24 cellular contexts compared by ENCODE assay signal in genomic region chr3:82222401-82222800, GRCh38.
DNase-seq lines count a peak whose midpoint lies in the region; ATAC-seq, FAIRE-seq and TF ChIP-seq lines count a peak whose summit lies in the region.
"Had no signal": no experiment of that assay in that cellular context is flagged by ENCODE, and none has a peak within 500 bp of the region (broad histone marks: within the 10 kb centered on the region; RNA-seq: fewer than 3 reads in every experiment).

No MANE protein-coding gene starts in this region.

- H3K27ac ChIP-seq in HepG2 (ENCODE audit: extremely low read length, insufficient read depth, low read length) (no peak overlapping the region), right lobe of liver (no peak overlapping the region), pancreas (no peak overlapping the region)
- H3K27ac ChIP-seq: BLaER1 had no signal

- BruUV-seq in HepG2 (replicated peaks; lab: Mats Ljungman, UMichigan): no TSS peak

- TF ChIP-seq CTCF in HepG2 (CRISPR knock-in tag; IDR thresholded peaks at IDR 0.05) (no peak), right lobe of liver (IDR thresholded peaks at IDR 0.05) (no peak), LNCaP clone FGC (IDR thresholded peaks at IDR 0.05; ENCODE audit: control insufficient read depth, extremely low read depth, insufficient read depth) (no peak), pancreas (IDR thresholded peaks at IDR 0.05) (no peak)

- CTCF ChIA-PET in HepG2 (lab: Yijun Ruan, JAX; ENCODE audit: low intra/inter-chr PET ratio, low total read pairs): no interaction called here

- POLR2A ChIA-PET in HepG2 (lab: Yijun Ruan, JAX): no interaction called here

- H2AFZ ChIP-seq in HepG2 (ENCODE audit: low read length): no peak overlapping the region

- no peak for FAIRE-seq in HepG2 (lab: Jason Lieb, UNC)
- FAIRE-seq in pancreas (lab: Jason Lieb, UNC): no peak
- FAIRE-seq: GM12878, GM12892, GM18507 had no signal

- H3K9me3 ChIP-seq in HepG2 (ENCODE audit: low read length): peaks cover 26% of the 10 kb centered on the region; the same call in 1 of the 2 replicates
- no peaks in the 10 kb centered on the region for H3K9me3 ChIP-seq in right lobe of liver
- H3K9me3 ChIP-seq in pancreas: no peaks in the 10 kb centered on the region
- H3K9me3 ChIP-seq: BE2C had no signal

- H3K79me2 ChIP-seq in HepG2 (ENCODE audit: insufficient read depth, low read length): no peaks in the 10 kb centered on the region

- no peak overlapping the region for H3K9ac ChIP-seq in HepG2 (ENCODE audit: insufficient read depth, low read depth, low read length)
- H3K9ac ChIP-seq: BLaER1 had no signal

- TF ChIP-seq EP300 in HepG2 (IDR thresholded peaks at IDR 0.05; ENCODE audit: low read depth in 2 of 2, low read length in 2 of 2) (no peak), HepG2 (CRISPR knock-in tag; IDR thresholded peaks at IDR 0.05; ENCODE audit: borderline replicate concordance) (no peak)

- no peak for DNase-seq in HepG2 (ENCODE audit: low spot score)
- DNase-seq in right lobe of liver: no peak
- peak; percentile 23 for DNase-seq in LNCaP clone FGC (ENCODE audit: low read depth)
- no peak for DNase-seq in pancreas
- no peak for DNase-seq in midbrain (lab: John Stamatoyannopoulos, UW)
- DNase-seq: 8988T; ACHN; BE2C; C1 segment of cervical spinal cord; CD4-positive, alpha-beta memory T cell; CD4-positive, CD25-positive, alpha-beta regulatory T cell; CD8-positive, alpha-beta memory T cell; COR-L47; DMS 273 treated with DMSO at 0.1 percent for 48 hours; DMS153; DMS79; DND-41; EL; GDM1 had no signal

- H3K4me2 ChIP-seq in HepG2 (ENCODE audit: low read depth, low read length): no peak overlapping the region
- H3K4me2 ChIP-seq: BLaER1 had no signal

- H3K4me3 ChIP-seq in HepG2 (replicated peaks in 1 of 3; ENCODE audit: insufficient read depth in 1 of 3, low read depth in 2 of 3, low read length in 3 of 3): no peak overlapping the region
- H3K4me3 ChIP-seq in right lobe of liver: no peak overlapping the region
- no peak overlapping the region for H3K4me3 ChIP-seq in LNCaP clone FGC (ENCODE audit: low read depth, low read length)
- H3K4me3 ChIP-seq in pancreas: no peak overlapping the region
- H3K4me3 ChIP-seq: BLaER1, GM12878 had no signal

- no peak for TF ChIP-seq RAD21 in HepG2 (CRISPR knock-in tag; IDR thresholded peaks at IDR 0.05)

- ATAC-seq in HepG2: no peak
- no peak for ATAC-seq in right lobe of liver
- peak in 3 of 4 donors; percentile 27 to 76 (median 71) for ATAC-seq in pancreas
- no peak for ATAC-seq in HG02678 (IDR thresholded peaks at IDR 0.05; ENCODE audit: unreplicated experiment)
- ATAC-seq: GM12878 had no signal

- TF ChIP-seq POLR2A in HepG2 (IDR thresholded peaks at IDR 0.05; ENCODE audit: insufficient read depth in 1 of 2, low read depth in 2 of 2, low read length in 2 of 2) (no peak), right lobe of liver (IDR thresholded peaks at IDR 0.05) (no peak)

- peaks cover 7% of the 10 kb centered on the region; the same call in 1 of the 2 replicates for H3K4me1 ChIP-seq in HepG2 (ENCODE audit: insufficient read depth, low read length)
- peaks cover 0 to 9% (median 0%) of the 10 kb centered on the region in 4 donors for H3K4me1 ChIP-seq in right lobe of liver
- H3K4me1 ChIP-seq in pancreas: peaks cover 0 to 8% (median 6%) of the 10 kb centered on the region in 3 donors
- H3K4me1 ChIP-seq: BE2C, BLaER1 had no signal

- intact Hi-C loops in HepG2 (cut with micrococcal nuclease; ENCODE audit: unreplicated experiment): no loop called here
- intact Hi-C loops in right lobe of liver (cut with DNase I): no loop called here
- intact Hi-C loops in pancreas (cut with DNase I): no loop called here

- no peaks in the 10 kb centered on the region for H4K20me1 ChIP-seq in HepG2 (ENCODE audit: insufficient read depth, low read length)
- H4K20me1 ChIP-seq: BLaER1 had no signal

- 42% methylated on average over 1 of the region's 1 CpG for WGBS in HepG2 (ENCODE audit: low lambda C conversion rate)
- WGBS in right lobe of liver (ENCODE audit: insufficient coverage, low coverage, low lambda C conversion rate, missing lambda C conversion rate): 36% methylated on average over 1 of the region's 1 CpG
- WGBS in pancreas, 2 donors: 22 to 24% methylated on average over 1 of the region's 1 CpG

- no peaks in the 10 kb centered on the region for H3K27me3 ChIP-seq in HepG2 (ENCODE audit: control insufficient read depth in 1 of 2, insufficient read depth in 2 of 2, low read length in 2 of 2)
- no peaks in the 10 kb centered on the region for H3K27me3 ChIP-seq in right lobe of liver
- H3K27me3 ChIP-seq in pancreas: no peaks in the 10 kb centered on the region
- H3K27me3 ChIP-seq: BE2C, BLaER1 had no signal

- in situ Hi-C loops in HepG2 (cut with HindIII; ENCODE audit: extremely low pct_ligation_motif_present, low pct_unique_long_range_greater_than_20kb): no loop called here

- no peaks in the 10 kb centered on the region for H3K36me3 ChIP-seq in HepG2 (replicated peaks in 1 of 2; ENCODE audit: control insufficient read depth in 1 of 2, insufficient read depth in 2 of 2, low read length in 2 of 2)
- H3K36me3 ChIP-seq in right lobe of liver: no peaks in the 10 kb centered on the region
- H3K36me3 ChIP-seq in pancreas: no peaks in the 10 kb centered on the region
- H3K36me3 ChIP-seq: BE2C, BLaER1 had no signal

TF ChIP-seq in HepG2, 621 proteins besides CTCF, POLR2A, EP300 and RAD21:
- TF ChIP-seq FOXA1 (IDR thresholded peaks at IDR 0.05) (peak; percentile 34; the same call in 1 of the 2 replicates), FOXA1 (CRISPR knock-in tag; IDR thresholded peaks at IDR 0.05) (no peak), NCOA1 (CRISPR knock-in tag; IDR thresholded peaks at IDR 0.05) (no peak)

Comparison
In these comparisons a context has a peak if more than half of its experiments do, and no peak if none do; other contexts are left out.
1. ATAC-seq: peak in pancreas (3 of 4); none in HepG2 (single experiment), right lobe of liver (0 of 4) and HG02678 (single experiment).